Comparison of ENCODE assay signal across 15 cellular contexts in genomic region chr7:589781-590575, GRCh38.
DNase-seq lines count a peak whose midpoint lies in the region; ATAC-seq and TF ChIP-seq lines count a peak whose summit lies in the region.
"Had no signal": no experiment of that assay in that cellular context is flagged by ENCODE, and none has a peak within 500 bp of the region (broad histone marks: within the 10 kb centered on the region; RNA-seq: fewer than 3 reads in every experiment).

No MANE protein-coding gene starts in this region.

- no peak for TF ChIP-seq POLR2A in tibial nerve (IDR thresholded peaks at IDR 0.05)

- H3K36me3 ChIP-seq in BLaER1 (peaks cover 23% of the 10 kb centered on the region), DND-41 (ENCODE audit: insufficient read depth, low read length) (peaks cover 83% of the 10 kb centered on the region), neural progenitor cell (no peaks in the 10 kb centered on the region), tibial nerve (no peaks in the 10 kb centered on the region)
- H3K36me3 ChIP-seq: BE2C, MG63 had no signal

- H3K4me1 ChIP-seq in BLaER1: peaks cover 73% of the 10 kb centered on the region
- H3K4me1 ChIP-seq in DND-41 (ENCODE audit: insufficient read depth, low read length): peaks cover 39% of the 10 kb centered on the region
- no peaks in the 10 kb centered on the region for H3K4me1 ChIP-seq in neural progenitor cell
- peaks cover 0 to 39% (median 6%) of the 10 kb centered on the region in 4 donors for H3K4me1 ChIP-seq in tibial nerve
- H3K4me1 ChIP-seq: BE2C had no signal

- no peak for TF ChIP-seq EP300 in tibial nerve (IDR thresholded peaks at IDR 0.05)

- no peak overlapping the region for H2AFZ ChIP-seq in DND-41 (ENCODE audit: low read depth, low read length)
- no peak overlapping the region for H2AFZ ChIP-seq in neural progenitor cell (replicated peaks)

- H3K36me3 Mint-ChIP-seq in neural progenitor cell: peaks cover 12% of the 10 kb centered on the region

- no peak for ATAC-seq in DND-41 (ENCODE audit: insufficient read depth, low read depth)

- peak overlapping the region; percentile 41; the same call in 1 of the 2 replicates for H3K4me3 ChIP-seq in BLaER1
- H3K4me3 ChIP-seq in DND-41 (ENCODE audit: low read depth in 1 of 2, low read length in 2 of 2): no peak overlapping the region
- no peak overlapping the region for H3K4me3 ChIP-seq in coronary artery
- H3K4me3 ChIP-seq in neural progenitor cell: no peak overlapping the region
- no peak overlapping the region for H3K4me3 ChIP-seq in tibial nerve
- H3K4me3 ChIP-seq: MG63 had no signal

- H4K20me1 ChIP-seq in BLaER1 (no peaks in the 10 kb centered on the region), DND-41 (ENCODE audit: insufficient read depth, low read length) (no peaks in the 10 kb centered on the region), neural progenitor cell (ENCODE audit: low read depth) (no peaks in the 10 kb centered on the region)

- H3K79me2 ChIP-seq in DND-41 (ENCODE audit: insufficient read depth, low read length): peaks cover 71% of the 10 kb centered on the region
- no peaks in the 10 kb centered on the region for H3K79me2 ChIP-seq in neural progenitor cell (ENCODE audit: low read depth)

- WGBS in tibial nerve, 2 donors: 64 to 80% methylated on average over 19 to 24 of the region's 30 CpGs

- TF ChIP-seq CTCF in DND-41 (IDR thresholded peaks at IDR 0.05; ENCODE audit: borderline replicate concordance, extremely low read depth, low read length, poor library complexity, severe bottlenecking) (no peak), coronary artery (IDR thresholded peaks at IDR 0.05) (no peak), neural progenitor cell (IDR thresholded peaks at IDR 0.05) (no peak), tibial nerve (IDR thresholded peaks at IDR 0.05) (no peak)

- H3K9me3 ChIP-seq in BLaER1: peaks cover 38% of the 10 kb centered on the region
- no peaks in the 10 kb centered on the region for H3K9me3 ChIP-seq in DND-41 (ENCODE audit: insufficient read depth, low read length, severe bottlenecking)
- H3K9me3 ChIP-seq in neural progenitor cell (ENCODE audit: low read depth): no peaks in the 10 kb centered on the region
- peaks cover 0 to 6% (median 0%) of the 10 kb centered on the region in 4 donors for H3K9me3 ChIP-seq in tibial nerve
- H3K9me3 ChIP-seq: BE2C, MG63 had no signal

- H3K27ac Mint-ChIP-seq in neural progenitor cell: peak overlapping the region; percentile 85
- H3K27ac Mint-ChIP-seq: HFFc6 had no signal

- DNase-seq in DND-41 (no peak), coronary artery (ENCODE audit: low spot score) (no peak), neural progenitor cell (ENCODE audit: low spot score) (no peak), NCI-H69 (lab: John Stamatoyannopoulos, UW) (no peak), tibial nerve (ENCODE audit: low spot score in 2 of 2) (no peak)
- DNase-seq in activated CD4-positive, alpha-beta T cell treated with anti-CD3 and anti-CD28 coated beads, Interleukin-2, amount 50 U/mL, for 48 hours: no peak
- DNase-seq: BE2C, HFFc6, MG63, NCI-H1930, NCI-H2171 treated with DMSO at 0.1 percent for 48 hours, NCI-H510A treated with DMSO at 0.1 percent for 48 hours had no signal

- H3K27ac ChIP-seq in BLaER1 (peak overlapping the region; percentile 93), DND-41 (ENCODE audit: low read length) (peak overlapping the region; percentile 33; the same call in 1 of the 2 replicates), coronary artery (peak overlapping the region; percentile 23 to 89), neural progenitor cell (no peak overlapping the region), tibial nerve (peak overlapping the region in 1 of 4 donors; percentile 49)
- H3K27ac ChIP-seq: KMS-11 had no signal

- H3K9me3 Mint-ChIP-seq in neural progenitor cell: peaks cover 12% of the 10 kb centered on the region
- H3K9me3 Mint-ChIP-seq: CD8-positive, alpha-beta memory T cell had no signal

- H3K4me3 Mint-ChIP-seq in neural progenitor cell: no peak overlapping the region
- H3K4me3 Mint-ChIP-seq: CD8-positive, alpha-beta memory T cell; HFFc6 had no signal

- H3K27me3 Mint-ChIP-seq in neural progenitor cell (ENCODE audit: insufficient read depth, low read depth): peaks cover 10% of the 10 kb centered on the region

- H3K4me2 ChIP-seq in BLaER1 (peak overlapping the region; percentile 99), DND-41 (ENCODE audit: insufficient read depth, low read length) (no peak overlapping the region), neural progenitor cell (no peak overlapping the region)
- H3K4me2 ChIP-seq: KMS-11 had no signal

- H3K4me1 Mint-ChIP-seq in neural progenitor cell: peaks cover 3% of the 10 kb centered on the region

- H3K9ac ChIP-seq in BLaER1 (peak overlapping the region; percentile 51), DND-41 (ENCODE audit: low read depth, low read length) (no peak overlapping the region), neural progenitor cell (no peak overlapping the region)
- H3K9ac ChIP-seq: KMS-11 had no signal

- no peaks in the 10 kb centered on the region for H3K27me3 ChIP-seq in BLaER1
- no peaks in the 10 kb centered on the region for H3K27me3 ChIP-seq in DND-41 (ENCODE audit: insufficient read depth, low read length, poor library complexity)
- H3K27me3 ChIP-seq in neural progenitor cell: no peaks in the 10 kb centered on the region
- no peaks in the 10 kb centered on the region for H3K27me3 ChIP-seq in tibial nerve
- H3K27me3 ChIP-seq: BE2C, MG63 had no signal

- no peaks in the 10 kb centered on the region for H3F3A ChIP-seq in neural progenitor cell (ENCODE audit: low read depth)
